ENCODE assay signal across 22 cellular contexts in the genomic region with DNA sequence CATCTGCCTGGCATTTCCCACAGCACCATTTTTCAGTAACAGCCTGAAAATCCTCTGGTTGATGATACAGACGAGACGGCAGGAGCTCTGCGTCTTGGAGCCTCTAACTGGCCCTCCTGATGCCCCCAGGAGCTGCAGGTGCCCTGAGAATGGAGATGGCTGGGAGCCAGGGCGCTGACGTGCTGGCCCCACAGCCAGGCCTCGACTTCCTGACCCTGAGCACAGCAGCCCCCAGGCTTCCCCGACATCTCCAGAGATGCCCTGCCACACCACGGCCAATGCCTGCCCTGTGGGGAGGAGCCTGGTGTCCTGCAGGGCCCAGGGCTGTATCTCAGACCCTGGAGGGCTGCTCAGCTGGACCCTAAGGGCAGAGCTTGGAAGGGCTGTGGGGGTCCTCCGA. TPM values are rescaled to one million over a fixed set of nuclear protein-coding genes. Genes with fewer than 3 reads are reported as not detected.
DNase-seq lines count a peak whose midpoint lies in the region; ATAC-seq and TF ChIP-seq lines count a peak whose summit lies in the region.
"Had no signal": no experiment of that assay in that cellular context is flagged by ENCODE, and none has a peak within 500 bp of the region (broad histone marks: within the 10 kb centered on the region; RNA-seq: fewer than 3 reads in every experiment).

No MANE protein-coding gene starts in this region.

- H3K4me1 ChIP-seq in heart right ventricle (peaks cover 0 to 8% (median 0%) of the 10 kb centered on the region in 9 donors), right cardiac atrium (ENCODE audit: control insufficient read depth, insufficient read depth, low read length) (no peaks in the 10 kb centered on the region), lower lobe of right lung (no peaks in the 10 kb centered on the region)
- H3K4me1 ChIP-seq: BE2C, HAP-1 had no signal

- H3K4me3 Mint-ChIP-seq in stimulated activated effector memory CD8-positive, alpha-beta T cell treated with anti-CD3 and anti-CD28 coated beads, Interleukin-12 subunit alpha, Interleukin-12 subunit beta, amount 100 ng/mL, for 72 hours: no peak overlapping the region
- H3K4me3 Mint-ChIP-seq: CD4-positive, CD25-positive, alpha-beta regulatory T cell; CD8-positive, alpha-beta memory T cell had no signal

- no peak overlapping the region for H3K4me3 ChIP-seq in heart right ventricle
- H3K4me3 ChIP-seq in right cardiac atrium (ENCODE audit: low read length): no peak overlapping the region
- no peak overlapping the region for H3K4me3 ChIP-seq in lower lobe of right lung
- H3K4me3 ChIP-seq: GM12878, GM23248, HAP-1 had no signal

- H3K36me3 ChIP-seq in heart right ventricle (peaks cover 0 to 88% (median 19%) of the 10 kb centered on the region in 9 donors), lower lobe of right lung (peaks cover 89% of the 10 kb centered on the region)
- H3K36me3 ChIP-seq: BE2C had no signal

- H3K27me3 ChIP-seq in heart right ventricle: no peaks in the 10 kb centered on the region
- H3K27me3 ChIP-seq in right cardiac atrium (ENCODE audit: control insufficient read depth, insufficient read depth): no peaks in the 10 kb centered on the region
- H3K27me3 ChIP-seq in lower lobe of right lung (ENCODE audit: low read depth): no peaks in the 10 kb centered on the region
- H3K27me3 ChIP-seq: BE2C had no signal

- H3K27ac Mint-ChIP-seq in stimulated activated effector memory CD8-positive, alpha-beta T cell treated with anti-CD3 and anti-CD28 coated beads, Interleukin-12 subunit alpha, Interleukin-12 subunit beta, amount 100 ng/mL, for 72 hours: peak overlapping the region; percentile 40
- H3K27ac Mint-ChIP-seq: CD4-positive, CD25-positive, alpha-beta regulatory T cell; CD8-positive, alpha-beta memory T cell had no signal

- no peaks in the 10 kb centered on the region for H3K9me3 Mint-ChIP-seq in stimulated activated effector memory CD8-positive, alpha-beta T cell treated with anti-CD3 and anti-CD28 coated beads, Interleukin-12 subunit alpha, Interleukin-12 subunit beta, amount 100 ng/mL, for 72 hours
- H3K9me3 Mint-ChIP-seq: CD4-positive, CD25-positive, alpha-beta regulatory T cell; CD8-positive, alpha-beta memory T cell had no signal

- ATAC-seq in left ventricle myocardium superior: no peak
- no peak for ATAC-seq in heart right ventricle
- no peak for ATAC-seq in right cardiac atrium
- no peak for ATAC-seq in lower lobe of right lung
- ATAC-seq in stimulated activated effector memory CD8-positive, alpha-beta T cell treated with anti-CD3 and anti-CD28 coated beads, Interleukin-12 subunit alpha, Interleukin-12 subunit beta, amount 100 ng/mL, for 72 hours: no peak
- ATAC-seq: GM12878, HepG2 had no signal

- H3K27ac ChIP-seq in heart right ventricle: no peak overlapping the region
- H3K27ac ChIP-seq in right cardiac atrium (ENCODE audit: low read length): no peak overlapping the region
- H3K27ac ChIP-seq in lower lobe of right lung: no peak overlapping the region
- H3K27ac ChIP-seq: GM23248 had no signal

- H3K9me3 ChIP-seq in heart right ventricle: no peaks in the 10 kb centered on the region
- no peaks in the 10 kb centered on the region for H3K9me3 ChIP-seq in right cardiac atrium (ENCODE audit: control insufficient read depth, low read length)
- H3K9me3 ChIP-seq in lower lobe of right lung: no peaks in the 10 kb centered on the region
- H3K9me3 ChIP-seq: BE2C, HAP-1 had no signal

- TF ChIP-seq CTCF in heart right ventricle (IDR thresholded peaks at IDR 0.05): no peak
- TF ChIP-seq CTCF in lower lobe of right lung (IDR thresholded peaks at IDR 0.05): no peak

- WGBS in heart right ventricle, 2 donors: 95 to 97% methylated on average over 9 of the region's 9 CpGs
- 94% methylated on average over 9 of the region's 9 CpGs for WGBS in right cardiac atrium

- peaks cover 11% of the 10 kb centered on the region for H3K4me1 Mint-ChIP-seq in stimulated activated effector memory CD8-positive, alpha-beta T cell treated with anti-CD3 and anti-CD28 coated beads, Interleukin-12 subunit alpha, Interleukin-12 subunit beta, amount 100 ng/mL, for 72 hours

- H3K36me3 Mint-ChIP-seq in stimulated activated effector memory CD8-positive, alpha-beta T cell treated with anti-CD3 and anti-CD28 coated beads, Interleukin-12 subunit alpha, Interleukin-12 subunit beta, amount 100 ng/mL, for 72 hours: peaks cover 48% of the 10 kb centered on the region

- in situ Hi-C loops in KBM-7 (cut with MboI; ENCODE audit: low pct_unique_long_range_greater_than_20kb, low sequenced_read_pairs): no loop called here

- DNase-seq in left ventricle myocardium superior (peak; percentile 4), heart right ventricle (no peak), right cardiac atrium (peak in 2 of 3 donors; percentile 22 to 41), lower lobe of right lung (peak; percentile 16), KBM-7 (no peak), NCI-H128 (lab: John Stamatoyannopoulos, UW; ENCODE audit: unreplicated experiment) (no peak)
- DNase-seq in stimulated activated effector memory CD8-positive, alpha-beta T cell treated with anti-CD3 and anti-CD28 coated beads, Interleukin-12 subunit alpha, Interleukin-12 subunit beta, amount 100 ng/mL, for 72 hours (ENCODE audit: low spot score in 2 of 2): no peak
- no peak for DNase-seq in activated CD4-positive, alpha-beta T cell treated with anti-CD3 and anti-CD28 coated beads, Interleukin-2, amount 50 U/mL, for 4 hours
- DNase-seq: ACHN; BE2C; C1 segment of cervical spinal cord; CD4-positive, CD25-positive, alpha-beta regulatory T cell; COR-L47; DMS 273 treated with DMSO at 0.1 percent for 48 hours; DMS53; DND-41; EL; GM23248 had no signal

- intact Hi-C loops in left ventricle myocardium superior (cut with micrococcal nuclease): no loop called here
- intact Hi-C loops in heart right ventricle (cut with DNase I): no loop called here
- intact Hi-C loops in right cardiac atrium (cut with DNase I): loop anchor here in 1 of 4 donors (10.0 kb wide), 1 partner anchor 863 kb away; no protein-coding TSS in a partner anchor
- intact Hi-C loops in lower lobe of right lung (cut with DNase I): no loop called here

RNA-seq across cellular contexts. Expression of a gene that starts 21.5 kb away (rescaled TPM):
- total RNA-seq in left ventricle myocardium superior: 50.2 TPM
- 10 to 100 TPM; 34.3 to 53.6 (median 45.2) TPM for total RNA-seq in heart right ventricle
- polyA plus RNA-seq in heart right ventricle: 10 to 100 TPM; 19.0 to 32.5 TPM
- total RNA-seq in right cardiac atrium: 10 to 100 TPM; 42.2 to 53.6 (median 46.0) TPM
- polyA plus RNA-seq in right cardiac atrium: 32.6 TPM
- total RNA-seq in lower lobe of right lung: 68.4 TPM

Comparison
In these comparisons a context has a peak if more than half of its experiments do, and no peak if none do; other contexts are left out.
1. DNase-seq: peak in left ventricle myocardium superior (single experiment), right cardiac atrium (2 of 3) and lower lobe of right lung (single experiment); none in heart right ventricle (0 of 2), stimulated activated effector memory CD8-positive, alpha-beta T cell treated with anti-CD3 and anti-CD28 coated beads, Interleukin-12 subunit alpha, Interleukin-12 subunit beta, amount 100 ng/mL, for 72 hours (0 of 2), KBM-7 (single experiment), activated CD4-positive, alpha-beta T cell treated with anti-CD3 and anti-CD28 coated beads, Interleukin-2, amount 50 U/mL, for 4 hours (0 of 2) and NCI-H128 (single experiment).